8 cellular contexts compared by ENCODE assay signal in genomic region chr2:207529330-207530159, GRCh38. TPM values are rescaled to one million over a fixed set of nuclear protein-coding genes. Genes with fewer than 3 reads are reported as not detected.
DNase-seq lines count a peak whose midpoint lies in the region; ATAC-seq and TF ChIP-seq lines count a peak whose summit lies in the region.

CREB1 (plus strand) TSS chr2:207529962; CDS start chr2:207555636, 25,674 bp downstream.

- H4K91ac ChIP-seq in trophoblast cell (ENCODE audit: low read depth, low read length) = peak within 1 kb of the TSS; percentile 94

- H2BK12ac ChIP-seq in trophoblast cell (ENCODE audit: low read length) = no peak within 1 kb of the TSS

- peak within 1 kb of the TSS; percentile 86 for H4K12ac ChIP-seq in trophoblast cell (ENCODE audit: low read depth, low read length)

- H3K79me2 ChIP-seq in trophoblast cell (ENCODE audit: control insufficient read depth, insufficient read depth, low read length, poor library complexity) = peaks cover 17% of the 10 kb centered on the region

- H3K9me3 ChIP-seq in cardiac muscle cell (ENCODE audit: low read depth) (no peaks in the 10 kb centered on the region), trophoblast cell (ENCODE audit: insufficient read depth, low read depth, low read length) (no peaks in the 10 kb centered on the region), transverse colon (no peaks in the 10 kb centered on the region)

- H3K4ac ChIP-seq in trophoblast cell (ENCODE audit: low read depth, low read length) = peak within 1 kb of the TSS; percentile 95

- H3K36me3 ChIP-seq in cardiac muscle cell = no peaks in the 10 kb centered on the region
- H3K36me3 ChIP-seq in trophoblast cell (ENCODE audit: control insufficient read depth in 1 of 2, insufficient read depth in 2 of 2, low read length in 2 of 2) = no peaks in the 10 kb centered on the region
- H3K36me3 ChIP-seq in transverse colon = no peaks in the 10 kb centered on the region

- H3K79me1 ChIP-seq in trophoblast cell (ENCODE audit: low read length) = peaks cover 14% of the 10 kb centered on the region

- H3K27ac ChIP-seq in cardiac muscle cell (peak within 1 kb of the TSS; percentile 100), trophoblast cell (ENCODE audit: low read depth, low read length) (peak within 1 kb of the TSS; percentile 95), transverse colon (peak within 1 kb of the TSS; percentile 97 to 99 (median 98))

- peak; percentile 84 for ATAC-seq in HG02763 (IDR thresholded peaks at IDR 0.05; ENCODE audit: unreplicated experiment)
- peak; percentile 85 for ATAC-seq in activated naive CD8-positive, alpha-beta T cell treated with anti-CD3 and anti-CD28 coated beads, Interleukin-2, amount 50 U/mL, for 24 hours

- WGBS in trophoblast cell (ENCODE audit: extremely low coverage, insufficient coverage, insufficient read length) = no CpG with 5 or more reads among the region's 92 CpGs
- WGBS in transverse colon (ENCODE audit: low coverage in 1 of 2), 2 donors = 0 to 1% methylated on average over 11 to 90 of the region's 92 CpGs

- TF ChIP-seq POLR2A in transverse colon (IDR thresholded peaks at IDR 0.05) = peak; percentile 99

- peak within 1 kb of the TSS; percentile 96 for H3K4me3 Mint-ChIP-seq in activated naive CD8-positive, alpha-beta T cell treated with anti-CD3 and anti-CD28 coated beads, Interleukin-2, amount 50 U/mL, for 24 hours

- H4K8ac ChIP-seq in trophoblast cell (ENCODE audit: low read depth, low read length) = peak within 1 kb of the TSS; percentile 93

- peaks cover 66% of the 10 kb centered on the region for H3K4me1 Mint-ChIP-seq in activated naive CD8-positive, alpha-beta T cell treated with anti-CD3 and anti-CD28 coated beads, Interleukin-2, amount 50 U/mL, for 24 hours

- H3K36me3 Mint-ChIP-seq in activated naive CD8-positive, alpha-beta T cell treated with anti-CD3 and anti-CD28 coated beads, Interleukin-2, amount 50 U/mL, for 24 hours (ENCODE audit: low read depth) = peaks cover 28% of the 10 kb centered on the region

- H2AFZ ChIP-seq in trophoblast cell (ENCODE audit: insufficient read depth, low read length, poor library complexity) = peak within 1 kb of the TSS; percentile 96

- H3K18ac ChIP-seq in trophoblast cell (ENCODE audit: low read length) = peak within 1 kb of the TSS; percentile 95

- H3K4me3 ChIP-seq in GM12865 (ENCODE audit: low read depth, low read length) = peak within 1 kb of the TSS; percentile 79
- H3K4me3 ChIP-seq in cardiac muscle cell = peak within 1 kb of the TSS; percentile 96
- peak within 1 kb of the TSS; percentile 90 for H3K4me3 ChIP-seq in trophoblast cell (ENCODE audit: low read depth, low read length)
- peak within 1 kb of the TSS; percentile 63 to 90 (median 83) for H3K4me3 ChIP-seq in transverse colon

- H3K4me2 ChIP-seq in trophoblast cell (ENCODE audit: low read length) = peak within 1 kb of the TSS; percentile 76

- peak within 1 kb of the TSS; percentile 90 for H3K9ac ChIP-seq in trophoblast cell (ENCODE audit: low read length)

- TF ChIP-seq CTCF in GM12865 (IDR thresholded peaks at IDR 0.05; ENCODE audit: insufficient read depth, low read depth, low read length, missing control alignments) (no peak), cardiac muscle cell (IDR thresholded peaks at IDR 0.05; ENCODE audit: low read depth, low read length) (no peak), transverse colon (IDR thresholded peaks at IDR 0.05) (no peak)

- DNase-seq in GM12865 (ENCODE audit: low read depth) (peak; percentile 99), NCI-H1417 treated with DMSO at 0.1 percent for 48 hours (lab: John Stamatoyannopoulos, UW) (peak; percentile 74), SW480 (ENCODE audit: low spot score) (peak; percentile 96), cardiac muscle cell (ENCODE audit: low read depth in 1 of 2, low spot score in 1 of 2) (peak; percentile 98 to 99), trophoblast cell (peak; percentile 98 to 100), transverse colon (peak; percentile 99)
- DNase-seq in activated naive CD8-positive, alpha-beta T cell treated with anti-CD3 and anti-CD28 coated beads, Interleukin-2, amount 50 U/mL, for 24 hours = peak; percentile 100

- H3K27me3 Mint-ChIP-seq in activated naive CD8-positive, alpha-beta T cell treated with anti-CD3 and anti-CD28 coated beads, Interleukin-2, amount 50 U/mL, for 24 hours = peaks cover 4% of the 10 kb centered on the region

- intact Hi-C loops in transverse colon (cut with DNase I; ENCODE audit: low total_unique reads) = loop anchor here (10.0 kb wide), 1 partner anchor 95 kb away; the partner anchor contains the start of gene METTL21A

- H3K14ac ChIP-seq in trophoblast cell (ENCODE audit: low read length) = peak within 1 kb of the TSS; percentile 99

- in situ Hi-C loops in transverse colon (cut with MboI; ENCODE audit: low pct_ligation_motif_present in 1 of 4, low pct_unique_long_range_greater_than_20kb in 1 of 4, low sequenced_read_pairs in 3 of 4) = loop anchor here in 3 of 4 donors (10.0 to 25.0 kb wide), 4 partner anchors 95 to 733 kb away; partner anchors contain the start of genes METTL21A (in 2 of the 3), CCNYL1 (in 1 of the 3), IDH1 (in 1 of the 3) and PIKFYVE (in 1 of the 3)

- TF ChIP-seq EP300 in transverse colon (IDR thresholded peaks at IDR 0.05; ENCODE audit: low read depth) = peak; percentile 79

- peaks cover 14% of the 10 kb centered on the region for H3K4me1 ChIP-seq in cardiac muscle cell (ENCODE audit: low read depth)
- H3K4me1 ChIP-seq in trophoblast cell (ENCODE audit: control insufficient read depth in 1 of 2, insufficient read depth in 2 of 2, low read length in 2 of 2) = peaks cover 0 to 6% of the 10 kb centered on the region in 2 experiments
- peaks cover 24 to 50% (median 37%) of the 10 kb centered on the region in 4 donors for H3K4me1 ChIP-seq in transverse colon

- peak within 1 kb of the TSS; percentile 100 for H3K27ac Mint-ChIP-seq in activated naive CD8-positive, alpha-beta T cell treated with anti-CD3 and anti-CD28 coated beads, Interleukin-2, amount 50 U/mL, for 24 hours

- H3K9me3 Mint-ChIP-seq in activated naive CD8-positive, alpha-beta T cell treated with anti-CD3 and anti-CD28 coated beads, Interleukin-2, amount 50 U/mL, for 24 hours = no peaks in the 10 kb centered on the region

- peak within 1 kb of the TSS; percentile 74 for H2AK5ac ChIP-seq in trophoblast cell (ENCODE audit: low read length)

- H2BK120ac ChIP-seq in trophoblast cell (ENCODE audit: insufficient read depth, low read length, poor library complexity) = peak within 1 kb of the TSS; percentile 92

- H3K27me3 ChIP-seq in cardiac muscle cell = no peaks in the 10 kb centered on the region
- H3K27me3 ChIP-seq in trophoblast cell (ENCODE audit: insufficient read depth, low read length) = no peaks in the 10 kb centered on the region
- no peaks in the 10 kb centered on the region for H3K27me3 ChIP-seq in transverse colon

- no peak within 1 kb of the TSS for H3K23ac ChIP-seq in trophoblast cell (ENCODE audit: low read length)

- peak within 1 kb of the TSS; percentile 90 for H2BK5ac ChIP-seq in trophoblast cell (ENCODE audit: low read depth, low read length, poor library complexity)

RNA-seq across cellular contexts. Expression of gene CREB1, which starts in this region (rescaled TPM):
- total RNA-seq in cardiac muscle cell (24.1 and 48.9 TPM in 2 replicates), transverse colon (10 to 100 TPM; 41.9 to 56.1 (median 51.9) TPM)
- 31.9 and 54.0 TPM in 2 replicates for polyA plus RNA-seq in cardiac muscle cell
- 45.1 and 48.5 TPM in 2 replicates for polyA plus RNA-seq in trophoblast cell (2013)

Comparison
In these comparisons a context has a peak if more than half of its experiments do, and no peak if none do; other contexts are left out.
1. Peak in every context shown above with its lines: DNase-seq, ATAC-seq, H3K4me3 ChIP-seq and H3K27ac ChIP-seq.